8 cellular contexts compared by ENCODE assay signal in the genomic region with DNA sequence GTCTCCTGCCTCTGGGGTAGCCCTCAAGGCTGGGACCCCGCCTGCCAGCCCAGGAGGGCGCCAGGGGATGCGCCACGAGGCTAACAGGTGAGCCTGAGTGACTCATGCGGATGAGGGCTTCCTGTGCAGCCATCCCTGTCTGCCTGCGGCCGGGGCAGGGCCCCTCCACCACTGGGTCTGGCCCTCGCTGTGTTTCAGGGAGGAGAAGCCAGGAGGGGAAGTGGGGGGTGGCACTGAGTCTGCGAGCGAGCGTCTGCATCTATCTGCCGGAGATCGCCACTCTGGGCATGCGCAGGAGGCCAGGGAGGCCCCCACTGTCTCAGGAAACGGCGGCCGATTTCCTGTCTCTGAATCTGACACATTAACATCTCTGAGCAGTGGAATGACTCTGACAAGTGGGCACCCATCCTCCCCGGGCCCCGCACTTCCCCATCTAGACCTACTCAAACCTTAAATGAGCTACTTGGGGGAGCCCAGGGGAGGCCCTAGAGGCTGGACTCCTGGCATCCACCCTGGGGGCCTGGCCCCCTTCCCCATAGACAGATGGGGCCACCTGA. TPM values are rescaled to one million over a fixed set of nuclear protein-coding genes. Genes with fewer than 3 reads are reported as not detected.
DNase-seq lines count a peak whose midpoint lies in the region; ATAC-seq, FAIRE-seq and TF ChIP-seq lines count a peak whose summit lies in the region.

No MANE protein-coding gene starts in this region.

- H3K4me3 ChIP-seq in colonic mucosa (no peak overlapping the region), HepG2 (replicated peaks in 1 of 3; ENCODE audit: insufficient read depth in 1 of 3, low read depth in 2 of 3, low read length in 3 of 3) (no peak overlapping the region)

- H3K9me3 ChIP-seq in colonic mucosa = no peaks in the 10 kb centered on the region
- H3K9me3 ChIP-seq in HepG2 (ENCODE audit: low read length) = no peaks in the 10 kb centered on the region

- no peak overlapping the region for H2AFZ ChIP-seq in HepG2 (ENCODE audit: low read length)

- no peaks in the 10 kb centered on the region for H3K4me1 ChIP-seq in colonic mucosa
- peaks cover 35% of the 10 kb centered on the region for H3K4me1 ChIP-seq in HepG2 (ENCODE audit: insufficient read depth, low read length)

- ATAC-seq in HG02642 (IDR thresholded peaks at IDR 0.05; ENCODE audit: poor library complexity, unreplicated experiment) = peak; percentile 77
- ATAC-seq in HepG2 = peak; percentile 10; the same call in 2 of the 3 replicates

- peak overlapping the region; percentile 33; the same call in 1 of the 2 replicates for H3K4me2 ChIP-seq in HepG2 (ENCODE audit: low read depth, low read length)

- TF ChIP-seq EP300 in HepG2 (IDR thresholded peaks at IDR 0.05; ENCODE audit: low read depth in 2 of 2, low read length in 2 of 2) (no peak), HepG2 (CRISPR knock-in tag; IDR thresholded peaks at IDR 0.05; ENCODE audit: borderline replicate concordance) (no peak)

- in situ Hi-C loops in GM13977 (cut with MboI; ENCODE audit: low pct_unique_long_range_greater_than_20kb, low sequenced_read_pairs, unreplicated experiment) (no loop called here), HepG2 (cut with HindIII; ENCODE audit: extremely low pct_ligation_motif_present, low pct_unique_long_range_greater_than_20kb) (no loop called here)

- DNase-seq in GM13977 (ENCODE audit: low spot score) (peak; percentile 99), NCI-H146 treated with DMSO at 0.1 percent for 48 hours (lab: John Stamatoyannopoulos, UW; ENCODE audit: unreplicated experiment) (peak; percentile 2), colonic mucosa (peak; percentile 80), HepG2 (ENCODE audit: low spot score) (no peak), amniotic stem cell (lab: John Stamatoyannopoulos, UW) (no peak)
- peak; percentile 96 for DNase-seq in activated CD4-positive, CD25-positive, alpha-beta regulatory T cell treated with anti-CD3 and anti-CD28 coated beads, Interleukin-2, amount 50 U/mL, for 72 hours
- DNase-seq in stimulated activated CD4-positive, alpha-beta T cell treated with anti-CD3 and anti-CD28 coated beads, TNF-alpha, amount 100 ng/mL, for 1 hour (ENCODE audit: low read depth in 3 of 3, low spot score in 1 of 3) = peak; percentile 97 to 99 (median 98)

- no peak for TF ChIP-seq RAD21 in HepG2 (CRISPR knock-in tag; IDR thresholded peaks at IDR 0.05)

- TF ChIP-seq POLR2A in HepG2 (IDR thresholded peaks at IDR 0.05; ENCODE audit: insufficient read depth in 1 of 2, low read depth in 2 of 2, low read length in 2 of 2) = no peak

- no peaks in the 10 kb centered on the region for H3K79me2 ChIP-seq in HepG2 (ENCODE audit: insufficient read depth, low read length)

- TF ChIP-seq CTCF in GM13977 (IDR thresholded peaks at IDR 0.05; ENCODE audit: extremely low read depth, insufficient read depth, missing control alignments) = no peak
- no peak for TF ChIP-seq CTCF in colonic mucosa (IDR thresholded peaks at IDR 0.05)
- no peak for TF ChIP-seq CTCF in HepG2 (CRISPR knock-in tag; IDR thresholded peaks at IDR 0.05)

- peak overlapping the region; percentile 56 to 61 for H3K9ac ChIP-seq in colonic mucosa (ENCODE audit: low read depth in 2 of 2, low read length in 2 of 2)
- H3K9ac ChIP-seq in HepG2 (ENCODE audit: insufficient read depth, low read depth, low read length) = no peak overlapping the region

- WGBS in HepG2 (ENCODE audit: low lambda C conversion rate) = 93% methylated on average over 3 of the region's 19 CpGs

- CTCF ChIA-PET in HepG2 (lab: Yijun Ruan, JAX; ENCODE audit: low intra/inter-chr PET ratio, low total read pairs) = no interaction called here

- BruUV-seq in HepG2 (replicated peaks; lab: Mats Ljungman, UMichigan) = no TSS peak

- H3K27ac ChIP-seq in colonic mucosa (peak overlapping the region; percentile 77), HepG2 (ENCODE audit: extremely low read length, insufficient read depth, low read length) (no peak overlapping the region)

- H3K27me3 ChIP-seq in colonic mucosa (no peaks in the 10 kb centered on the region), HepG2 (ENCODE audit: control insufficient read depth in 1 of 2, insufficient read depth in 2 of 2, low read length in 2 of 2) (no peaks in the 10 kb centered on the region)

- FAIRE-seq in HepG2 (lab: Jason Lieb, UNC) = no peak

- H4K20me1 ChIP-seq in HepG2 (ENCODE audit: insufficient read depth, low read length) = no peaks in the 10 kb centered on the region

- POLR2A ChIA-PET in HepG2 (lab: Yijun Ruan, JAX) = no interaction called here

- intact Hi-C loops in colonic mucosa (cut with DNase I) = no loop called here
- intact Hi-C loops in HepG2 (cut with micrococcal nuclease; ENCODE audit: unreplicated experiment) = no loop called here

- H3K36me3 ChIP-seq in colonic mucosa (no peaks in the 10 kb centered on the region), HepG2 (replicated peaks in 1 of 2; ENCODE audit: control insufficient read depth in 1 of 2, insufficient read depth in 2 of 2, low read length in 2 of 2) (peaks cover 5 to 16% of the 10 kb centered on the region in 2 experiments; a peak in 3 of 5 replicates)

RNA-seq across cellular contexts. Expression of gene RFX1, which starts 19.7 kb away (rescaled TPM):
- total RNA-seq in colonic mucosa = 10 to 100 TPM; 13.1 to 20.9 TPM
- 1.3 and 1.4 TPM in 2 replicates for total RNA-seq in HepG2 (2016; rRNA removed; fragmentation: Illumina TruSeq; extraction: Trizol)
- 0.62 and 1.0 TPM in 2 replicates for total RNA-seq in HepG2 (2016; cell fraction: cytosol; rRNA removed; fragmentation: Illumina TruSeq; extraction: Trizol; ENCODE audit: low read depth)
- total RNA-seq in HepG2 (2016; cell fraction: insoluble cytoplasmic fraction; rRNA removed; fragmentation: Illumina TruSeq; extraction: Trizol) = 1.2 and 1.9 TPM in 2 replicates
- 1.2 and 1.6 TPM in 2 replicates for total RNA-seq in HepG2 (2016; cell fraction: membrane; rRNA removed; fragmentation: Illumina TruSeq; extraction: Trizol)
- 2.1 and 2.3 TPM in 2 replicates for total RNA-seq in HepG2 (2016; cell fraction: nucleus; rRNA removed; fragmentation: Illumina TruSeq; extraction: Trizol)
- polyA plus RNA-seq in HepG2 (2011; rRNA removed) = 0.56 and 1.1 TPM in 2 replicates
- 0.14 and 0.17 TPM in 2 replicates for polyA plus RNA-seq in HepG2 (2011; cell fraction: cytosol; rRNA removed)
- 5.8 and 9.2 TPM in 2 replicates for polyA plus RNA-seq in HepG2 (2011; cell fraction: nucleus; rRNA removed)
- polyA plus RNA-seq in HepG2 (2012) = 2.1 and 3.0 TPM in 2 replicates
- polyA plus RNA-seq in HepG2 (2016; cell fraction: cytosol; fragmentation: Illumina TruSeq; extraction: Trizol; ENCODE audit: low read depth) = 0.23 and 0.45 TPM in 2 replicates
- polyA plus RNA-seq in HepG2 (2016; cell fraction: insoluble cytoplasmic fraction; fragmentation: Illumina TruSeq; extraction: Trizol; ENCODE audit: low read depth) = 1.9 and 3.5 TPM in 2 replicates
- 0.90 and 1.1 TPM in 2 replicates for polyA plus RNA-seq in HepG2 (2016; cell fraction: membrane; fragmentation: Illumina TruSeq; extraction: Trizol; ENCODE audit: low read depth)
- 8.9 and 9.5 TPM in 2 replicates for polyA plus RNA-seq in HepG2 (2016; cell fraction: nucleus; fragmentation: Illumina TruSeq; extraction: Trizol; ENCODE audit: insufficient read depth, low read depth)
- 1.2 and 1.4 TPM in 2 replicates for polyA minus RNA-seq in HepG2 (2011; rRNA and poly(A)+ RNA removed; ENCODE audit: low replicate concordance)
- polyA minus RNA-seq in HepG2 (2011; cell fraction: cytosol; rRNA and poly(A)+ RNA removed) = 1.5 and 2.4 TPM in 2 replicates
- 1.1 and 3.0 TPM in 2 replicates for polyA minus RNA-seq in HepG2 (2011; cell fraction: nucleus; rRNA and poly(A)+ RNA removed)

RNA-seq across cellular contexts. Expression of gene DCAF15, which starts 34.1 kb away (rescaled TPM):
- total RNA-seq in colonic mucosa (10 to 100 TPM; 30.2 to 55.1 TPM), HepG2 (2016; rRNA removed; fragmentation: Illumina TruSeq; extraction: Trizol) (8.5 and 14.0 TPM in 2 replicates)
- 11.3 and 12.1 TPM in 2 replicates for total RNA-seq in HepG2 (2016; cell fraction: cytosol; rRNA removed; fragmentation: Illumina TruSeq; extraction: Trizol; ENCODE audit: low read depth)
- 7.3 and 14.2 TPM in 2 replicates for total RNA-seq in HepG2 (2016; cell fraction: insoluble cytoplasmic fraction; rRNA removed; fragmentation: Illumina TruSeq; extraction: Trizol)
- 13.3 and 15.4 TPM in 2 replicates for total RNA-seq in HepG2 (2016; cell fraction: membrane; rRNA removed; fragmentation: Illumina TruSeq; extraction: Trizol)
- 12.9 and 17.6 TPM in 2 replicates for total RNA-seq in HepG2 (2016; cell fraction: nucleus; rRNA removed; fragmentation: Illumina TruSeq; extraction: Trizol)
- polyA plus RNA-seq in HepG2 (2011; rRNA removed) = 13.5 and 13.6 TPM in 2 replicates
- polyA plus RNA-seq in HepG2 (2011; cell fraction: cytosol; rRNA removed) = 5.9 and 10.2 TPM in 2 replicates
- 69.0 and 111 TPM in 2 replicates for polyA plus RNA-seq in HepG2 (2011; cell fraction: nucleus; rRNA removed)
- polyA plus RNA-seq in HepG2 (2012) = 9.5 and 10.5 TPM in 2 replicates
- polyA plus RNA-seq in HepG2 (2016; cell fraction: cytosol; fragmentation: Illumina TruSeq; extraction: Trizol; ENCODE audit: low read depth) = 8.3 and 9.9 TPM in 2 replicates
- 15.3 and 20.8 TPM in 2 replicates for polyA plus RNA-seq in HepG2 (2016; cell fraction: insoluble cytoplasmic fraction; fragmentation: Illumina TruSeq; extraction: Trizol; ENCODE audit: low read depth)
- polyA plus RNA-seq in HepG2 (2016; cell fraction: membrane; fragmentation: Illumina TruSeq; extraction: Trizol; ENCODE audit: low read depth) = 8.6 TPM in 2 replicates
- 52.7 and 54.2 TPM in 2 replicates for polyA plus RNA-seq in HepG2 (2016; cell fraction: nucleus; fragmentation: Illumina TruSeq; extraction: Trizol; ENCODE audit: insufficient read depth, low read depth)
- 18.8 and 26.1 TPM in 2 replicates for polyA minus RNA-seq in HepG2 (2011; rRNA and poly(A)+ RNA removed; ENCODE audit: low replicate concordance)
- polyA minus RNA-seq in HepG2 (2011; cell fraction: cytosol; rRNA and poly(A)+ RNA removed) = 6.5 and 8.8 TPM in 2 replicates
- 12.1 and 15.6 TPM in 2 replicates for polyA minus RNA-seq in HepG2 (2011; cell fraction: nucleus; rRNA and poly(A)+ RNA removed)

RNA-seq across cellular contexts. Expression of gene RLN3, which starts 41.5 kb away (rescaled TPM):
- total RNA-seq in colonic mucosa (not detected), HepG2 (2016; rRNA removed; fragmentation: Illumina TruSeq; extraction: Trizol) (not detected in 2 replicates)
- total RNA-seq in HepG2 (2016; cell fraction: cytosol; rRNA removed; fragmentation: Illumina TruSeq; extraction: Trizol; ENCODE audit: low read depth) = not detected in 2 replicates
- not detected in 2 replicates for total RNA-seq in HepG2 (2016; cell fraction: insoluble cytoplasmic fraction; rRNA removed; fragmentation: Illumina TruSeq; extraction: Trizol)
- not detected in 2 replicates for total RNA-seq in HepG2 (2016; cell fraction: membrane; rRNA removed; fragmentation: Illumina TruSeq; extraction: Trizol)
- total RNA-seq in HepG2 (2016; cell fraction: nucleus; rRNA removed; fragmentation: Illumina TruSeq; extraction: Trizol) = not detected in 2 replicates
- polyA plus RNA-seq in HepG2 (2011; rRNA removed) = not detected in 2 replicates
- not detected in 2 replicates for polyA plus RNA-seq in HepG2 (2011; cell fraction: cytosol; rRNA removed)
- polyA plus RNA-seq in HepG2 (2011; cell fraction: nucleus; rRNA removed) = not detected in 2 replicates
- polyA plus RNA-seq in HepG2 (2012) = not detected in 2 replicates
- polyA plus RNA-seq in HepG2 (2016; cell fraction: cytosol; fragmentation: Illumina TruSeq; extraction: Trizol; ENCODE audit: low read depth) = not detected in 2 replicates
- polyA plus RNA-seq in HepG2 (2016; cell fraction: insoluble cytoplasmic fraction; fragmentation: Illumina TruSeq; extraction: Trizol; ENCODE audit: low read depth) = not detected in 2 replicates
- not detected in 2 replicates for polyA plus RNA-seq in HepG2 (2016; cell fraction: membrane; fragmentation: Illumina TruSeq; extraction: Trizol; ENCODE audit: low read depth)
- polyA plus RNA-seq in HepG2 (2016; cell fraction: nucleus; fragmentation: Illumina TruSeq; extraction: Trizol; ENCODE audit: insufficient read depth, low read depth) = not detected in 2 replicates
- polyA minus RNA-seq in HepG2 (2011; rRNA and poly(A)+ RNA removed; ENCODE audit: low replicate concordance) = not detected in 2 replicates
- polyA minus RNA-seq in HepG2 (2011; cell fraction: cytosol; rRNA and poly(A)+ RNA removed) = not detected in 2 replicates
- polyA minus RNA-seq in HepG2 (2011; cell fraction: nucleus; rRNA and poly(A)+ RNA removed) = not detected in 2 replicates

RNA-seq across cellular contexts. Expression of gene IL27RA, which starts 45.1 kb away (rescaled TPM):
- 1 to 10 TPM; 2.5 to 3.2 TPM for total RNA-seq in colonic mucosa
- 3.4 and 8.1 TPM in 2 replicates for total RNA-seq in HepG2 (2016; rRNA removed; fragmentation: Illumina TruSeq; extraction: Trizol)
- 1.0 and 1.4 TPM in 2 replicates for total RNA-seq in HepG2 (2016; cell fraction: cytosol; rRNA removed; fragmentation: Illumina TruSeq; extraction: Trizol; ENCODE audit: low read depth)
- total RNA-seq in HepG2 (2016; cell fraction: insoluble cytoplasmic fraction; rRNA removed; fragmentation: Illumina TruSeq; extraction: Trizol) = 3.0 and 8.3 TPM in 2 replicates
- total RNA-seq in HepG2 (2016; cell fraction: membrane; rRNA removed; fragmentation: Illumina TruSeq; extraction: Trizol) = 2.5 and 2.7 TPM in 2 replicates
- 6.3 and 7.8 TPM in 2 replicates for total RNA-seq in HepG2 (2016; cell fraction: nucleus; rRNA removed; fragmentation: Illumina TruSeq; extraction: Trizol)
- polyA plus RNA-seq in HepG2 (2011; rRNA removed) = 3.5 and 5.4 TPM in 2 replicates
- polyA plus RNA-seq in HepG2 (2011; cell fraction: cytosol; rRNA removed) = 3.1 and 3.5 TPM in 2 replicates
- polyA plus RNA-seq in HepG2 (2011; cell fraction: nucleus; rRNA removed) = 2.7 and 3.5 TPM in 2 replicates
- polyA plus RNA-seq in HepG2 (2012) = 1.8 and 3.6 TPM in 2 replicates
- 0.75 and 0.87 TPM in 2 replicates for polyA plus RNA-seq in HepG2 (2016; cell fraction: cytosol; fragmentation: Illumina TruSeq; extraction: Trizol; ENCODE audit: low read depth)
- 2.7 and 3.1 TPM in 2 replicates for polyA plus RNA-seq in HepG2 (2016; cell fraction: insoluble cytoplasmic fraction; fragmentation: Illumina TruSeq; extraction: Trizol; ENCODE audit: low read depth)
- 1.7 and 2.1 TPM in 2 replicates for polyA plus RNA-seq in HepG2 (2016; cell fraction: membrane; fragmentation: Illumina TruSeq; extraction: Trizol; ENCODE audit: low read depth)
- 10.9 and 11.1 TPM in 2 replicates for polyA plus RNA-seq in HepG2 (2016; cell fraction: nucleus; fragmentation: Illumina TruSeq; extraction: Trizol; ENCODE audit: insufficient read depth, low read depth)
- 5.4 and 21.7 TPM in 2 replicates for polyA minus RNA-seq in HepG2 (2011; rRNA and poly(A)+ RNA removed; ENCODE audit: low replicate concordance)
- polyA minus RNA-seq in HepG2 (2011; cell fraction: cytosol; rRNA and poly(A)+ RNA removed) = 1.9 and 2.9 TPM in 2 replicates
- 1.1 and 1.3 TPM in 2 replicates for polyA minus RNA-seq in HepG2 (2011; cell fraction: nucleus; rRNA and poly(A)+ RNA removed)

RNA-seq across cellular contexts. Expression of gene PODNL1, which starts 48.2 kb away (rescaled TPM):
- total RNA-seq in colonic mucosa = 1 to 10 TPM; 4.1 to 4.4 TPM
- not detected in 2 replicates for total RNA-seq in HepG2 (2016; rRNA removed; fragmentation: Illumina TruSeq; extraction: Trizol)
- not detected in 2 replicates for total RNA-seq in HepG2 (2016; cell fraction: cytosol; rRNA removed; fragmentation: Illumina TruSeq; extraction: Trizol; ENCODE audit: low read depth)
- not detected in 2 replicates for total RNA-seq in HepG2 (2016; cell fraction: insoluble cytoplasmic fraction; rRNA removed; fragmentation: Illumina TruSeq; extraction: Trizol)
- 0.17 TPM in 1 of 2 replicates, not detected in the other for total RNA-seq in HepG2 (2016; cell fraction: membrane; rRNA removed; fragmentation: Illumina TruSeq; extraction: Trizol)
- not detected in 2 replicates for total RNA-seq in HepG2 (2016; cell fraction: nucleus; rRNA removed; fragmentation: Illumina TruSeq; extraction: Trizol)
- 0.18 TPM in 1 of 2 replicates, not detected in the other for polyA plus RNA-seq in HepG2 (2011; rRNA removed)
- polyA plus RNA-seq in HepG2 (2011; cell fraction: cytosol; rRNA removed) = 0.15 TPM in 1 of 2 replicates, not detected in the other
- 0.26 TPM in 2 replicates for polyA plus RNA-seq in HepG2 (2011; cell fraction: nucleus; rRNA removed)
- 0.19 and 0.24 TPM in 2 replicates for polyA plus RNA-seq in HepG2 (2012)
- not detected in 2 replicates for polyA plus RNA-seq in HepG2 (2016; cell fraction: cytosol; fragmentation: Illumina TruSeq; extraction: Trizol; ENCODE audit: low read depth)
- polyA plus RNA-seq in HepG2 (2016; cell fraction: insoluble cytoplasmic fraction; fragmentation: Illumina TruSeq; extraction: Trizol; ENCODE audit: low read depth) = not detected in 2 replicates
- polyA plus RNA-seq in HepG2 (2016; cell fraction: membrane; fragmentation: Illumina TruSeq; extraction: Trizol; ENCODE audit: low read depth) = not detected in 2 replicates
- polyA plus RNA-seq in HepG2 (2016; cell fraction: nucleus; fragmentation: Illumina TruSeq; extraction: Trizol; ENCODE audit: insufficient read depth, low read depth) = not detected in 2 replicates
- 0.54 TPM in 1 of 2 replicates, not detected in the other for polyA minus RNA-seq in HepG2 (2011; rRNA and poly(A)+ RNA removed; ENCODE audit: low replicate concordance)
- not detected in 2 replicates for polyA minus RNA-seq in HepG2 (2011; cell fraction: cytosol; rRNA and poly(A)+ RNA removed)
- not detected in 2 replicates for polyA minus RNA-seq in HepG2 (2011; cell fraction: nucleus; rRNA and poly(A)+ RNA removed)

Comparison
In these comparisons a context has a peak if more than half of its experiments do, and no peak if none do; other contexts are left out.
1. DNase-seq: peak in GM13977 (single experiment), NCI-H146 treated with DMSO at 0.1 percent for 48 hours (single experiment), activated CD4-positive, CD25-positive, alpha-beta regulatory T cell treated with anti-CD3 and anti-CD28 coated beads, Interleukin-2, amount 50 U/mL, for 72 hours (single experiment), colonic mucosa (single experiment) and stimulated activated CD4-positive, alpha-beta T cell treated with anti-CD3 and anti-CD28 coated beads, TNF-alpha, amount 100 ng/mL, for 1 hour (3 of 3); none in HepG2 (single experiment) and amniotic stem cell (single experiment).